Comparison of ENCODE assay signal across 8 cellular contexts in the genomic region with DNA sequence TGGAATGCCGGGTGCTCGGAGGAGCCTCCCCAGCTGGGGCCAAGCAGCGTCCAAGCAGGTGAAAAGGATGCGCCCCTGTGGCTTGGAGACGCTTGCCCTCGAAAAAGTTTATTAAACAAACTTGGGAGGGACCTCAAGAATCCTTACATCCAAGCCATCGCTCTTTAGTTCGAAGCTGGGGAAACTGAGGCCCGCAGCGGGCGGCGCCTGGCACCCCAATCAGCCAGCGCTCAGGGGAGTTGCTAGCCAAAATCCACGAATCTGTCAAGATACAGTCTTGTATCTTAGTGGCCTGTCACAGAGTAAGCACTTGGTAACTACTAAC. TPM values are rescaled to one million over a fixed set of nuclear protein-coding genes. Genes with fewer than 3 reads are reported as not detected.
DNase-seq lines count a peak whose midpoint lies in the region; ATAC-seq and TF ChIP-seq lines count a peak whose summit lies in the region.

No MANE protein-coding gene starts in this region.

- peak overlapping the region; percentile 100 for H2AFZ ChIP-seq in MM.1S (ENCODE audit: low read length)

- DNase-seq in BE2C (no peak), MM.1S (no peak), coronary artery (ENCODE audit: low spot score) (no peak), islet precursor cell (no peak), SKM-1 (lab: John Stamatoyannopoulos, UW; ENCODE audit: unreplicated experiment) (no peak)
- no peak for DNase-seq in natural killer cell treated with Interleukin-12 subunit alpha and Interleukin-12 subunit beta and Interleukin-15 and Interleukin-18, amount 100 ng/mL, for 72 hours (ENCODE audit: low spot score)

- peaks cover 0 to 6% of the 10 kb centered on the region in 2 donors for H3K27me3 Mint-ChIP-seq in natural killer cell treated with Interleukin-12 subunit alpha and Interleukin-12 subunit beta and Interleukin-15 and Interleukin-18, amount 100 ng/mL, for 72 hours

- H3K4me2 ChIP-seq in MM.1S (ENCODE audit: low read depth, low read length): peak overlapping the region; percentile 98

- H3K36me3 Mint-ChIP-seq in natural killer cell treated with Interleukin-12 subunit alpha and Interleukin-12 subunit beta and Interleukin-15 and Interleukin-18, amount 100 ng/mL, for 72 hours: no peaks in the 10 kb centered on the region

- H3K4me3 ChIP-seq in BE2C (ENCODE audit: low read depth, low read length): peak overlapping the region; percentile 67
- peak overlapping the region; percentile 97 for H3K4me3 ChIP-seq in MM.1S (ENCODE audit: low read length)
- peak overlapping the region; percentile 88 for H3K4me3 ChIP-seq in coronary artery

- no peaks in the 10 kb centered on the region for H4K20me1 ChIP-seq in MM.1S (ENCODE audit: insufficient read depth, low read length)

- peaks cover 13 to 17% of the 10 kb centered on the region in 2 donors for H3K4me1 Mint-ChIP-seq in natural killer cell treated with Interleukin-12 subunit alpha and Interleukin-12 subunit beta and Interleukin-15 and Interleukin-18, amount 100 ng/mL, for 72 hours (ENCODE audit: low read depth in 2 of 2)

- H3K36me3 ChIP-seq in BE2C: no peaks in the 10 kb centered on the region
- no peaks in the 10 kb centered on the region for H3K36me3 ChIP-seq in MM.1S (replicated peaks; ENCODE audit: insufficient read depth, low read length)

- no peaks in the 10 kb centered on the region for H3K79me2 ChIP-seq in MM.1S (ENCODE audit: low read length)

- ATAC-seq in natural killer cell treated with Interleukin-12 subunit alpha and Interleukin-12 subunit beta and Interleukin-15 and Interleukin-18, amount 100 ng/mL, for 72 hours: no peak
- ATAC-seq in GM21390 (IDR thresholded peaks at IDR 0.05; ENCODE audit: unreplicated experiment) (no peak), GM21526 (IDR thresholded peaks at IDR 0.05; ENCODE audit: low FRiP score, unreplicated experiment) (no peak)

- H3K4me1 ChIP-seq in BE2C (no peaks in the 10 kb centered on the region), MM.1S (ENCODE audit: low read length) (peaks cover 8% of the 10 kb centered on the region)

- H3K9me3 ChIP-seq in BE2C: no peaks in the 10 kb centered on the region
- no peaks in the 10 kb centered on the region for H3K9me3 ChIP-seq in MM.1S (replicated peaks; ENCODE audit: insufficient read depth, low read length)

- no peak for TF ChIP-seq CTCF in BE2C (IDR thresholded peaks at IDR 0.05; ENCODE audit: low read depth, low read length)
- no peak for TF ChIP-seq CTCF in MM.1S (IDR thresholded peaks at IDR 0.05; ENCODE audit: low read length)
- TF ChIP-seq CTCF in coronary artery (IDR thresholded peaks at IDR 0.05): no peak

- H3K27me3 ChIP-seq in BE2C (no peaks in the 10 kb centered on the region), MM.1S (replicated peaks; ENCODE audit: insufficient read depth, low read length) (no peaks in the 10 kb centered on the region; the same call in 1 of the 2 replicates)

- H3K9ac ChIP-seq in MM.1S (ENCODE audit: low read length): peak overlapping the region; percentile 89; the same call in 1 of the 2 replicates

- H3K9me3 Mint-ChIP-seq in natural killer cell treated with Interleukin-12 subunit alpha and Interleukin-12 subunit beta and Interleukin-15 and Interleukin-18, amount 100 ng/mL, for 72 hours: no peaks in the 10 kb centered on the region

- peak overlapping the region in 1 of 2 donors; percentile 55 for H3K27ac Mint-ChIP-seq in natural killer cell treated with Interleukin-12 subunit alpha and Interleukin-12 subunit beta and Interleukin-15 and Interleukin-18, amount 100 ng/mL, for 72 hours

- H3F3A ChIP-seq in MM.1S (ENCODE audit: insufficient read depth, low read length): no peaks in the 10 kb centered on the region

- H3K4me3 Mint-ChIP-seq in natural killer cell treated with Interleukin-12 subunit alpha and Interleukin-12 subunit beta and Interleukin-15 and Interleukin-18, amount 100 ng/mL, for 72 hours: peak overlapping the region; percentile 82

- no peak overlapping the region for H3K27ac ChIP-seq in MM.1S (ENCODE audit: low read length)
- peak overlapping the region; percentile 92 to 94 for H3K27ac ChIP-seq in coronary artery

- no peaks in the 10 kb centered on the region for H3K9me2 ChIP-seq in MM.1S (replicated peaks; ENCODE audit: insufficient read depth, low read length)

RNA-seq across cellular contexts. Expression of a gene that starts 0.6 kb away (rescaled TPM):
- 4.8 TPM for polyA plus RNA-seq in BE2C (2012; ENCODE audit: insufficient read depth, insufficient read length, low read depth)
- 1 to 10 TPM; 2.2 to 4.9 TPM for total RNA-seq in natural killer cell treated with Interleukin-12 subunit alpha and Interleukin-12 subunit beta and Interleukin-15 and Interleukin-18, amount 100 ng/mL, for 72 hours

RNA-seq across cellular contexts. Expression of a gene that starts 15.2 kb away (rescaled TPM):
- polyA plus RNA-seq in BE2C (2012; ENCODE audit: insufficient read depth, insufficient read length, low read depth): 28.1 TPM
- total RNA-seq in natural killer cell treated with Interleukin-12 subunit alpha and Interleukin-12 subunit beta and Interleukin-15 and Interleukin-18, amount 100 ng/mL, for 72 hours: 10 to 100 TPM; 28.7 to 29.8 TPM

RNA-seq across cellular contexts. Expression of a gene that starts 23.9 kb away (rescaled TPM):
- 80.5 TPM for polyA plus RNA-seq in BE2C (2012; ENCODE audit: insufficient read depth, insufficient read length, low read depth)
- total RNA-seq in natural killer cell treated with Interleukin-12 subunit alpha and Interleukin-12 subunit beta and Interleukin-15 and Interleukin-18, amount 100 ng/mL, for 72 hours: not detected

RNA-seq across cellular contexts. Expression of a gene that starts 48.0 kb away (rescaled TPM):
- 30.6 TPM for polyA plus RNA-seq in BE2C (2012; ENCODE audit: insufficient read depth, insufficient read length, low read depth)
- 1 to 10 TPM in 1 of 2 donors, under 1 TPM in 1; 0.14 to 1.1 TPM for total RNA-seq in natural killer cell treated with Interleukin-12 subunit alpha and Interleukin-12 subunit beta and Interleukin-15 and Interleukin-18, amount 100 ng/mL, for 72 hours
